In the genomic region with DNA sequence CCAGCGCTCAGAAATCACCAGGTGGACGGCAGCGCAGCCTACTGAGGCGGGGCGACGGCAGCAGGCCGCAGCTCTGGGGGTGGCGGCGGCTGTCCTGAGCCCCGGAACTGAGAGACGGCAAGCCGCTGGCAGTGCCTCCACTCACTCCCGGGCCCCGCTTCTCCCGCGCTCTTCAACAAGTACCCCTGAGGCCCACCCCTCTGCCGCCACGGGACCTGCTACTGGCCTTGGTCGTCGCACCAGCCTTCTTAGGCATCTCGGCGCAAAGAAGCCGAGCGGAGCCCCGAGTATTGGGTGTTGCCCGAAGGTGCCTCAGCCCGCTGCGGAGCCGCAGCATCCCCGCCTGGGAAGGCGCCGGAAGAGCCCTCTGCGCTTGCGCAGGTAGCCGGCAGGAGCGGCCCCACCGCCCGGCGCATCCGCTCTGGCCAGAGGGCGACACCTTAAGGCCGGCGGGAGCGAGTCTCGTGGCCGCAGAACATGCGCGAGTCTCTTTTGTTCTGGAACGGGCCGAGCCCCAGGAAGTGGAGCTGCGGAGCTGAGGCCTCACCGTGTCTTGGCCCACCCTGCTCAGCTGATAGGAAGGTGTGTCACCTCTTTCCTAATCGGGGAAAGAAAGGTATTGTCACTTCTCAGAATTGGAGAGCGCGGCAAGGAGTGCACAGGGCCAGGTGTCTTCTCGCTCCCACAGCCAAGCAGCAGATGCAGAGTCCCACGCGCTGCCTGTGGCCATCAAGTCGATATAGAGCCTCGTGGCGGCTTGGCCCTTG, we compare ENCODE assay signal across 8 cellular contexts. TPM values are rescaled to one million over a fixed set of nuclear protein-coding genes. Genes with fewer than 3 reads are reported as not detected.
DNase-seq lines count a peak whose midpoint lies in the region; ATAC-seq, FAIRE-seq and TF ChIP-seq lines count a peak whose summit lies in the region.

Gene C15orf40 (minus strand): TSS at position 369 of the 767 bp plus-strand sequence. CDS start 32 bp downstream, at position 337.

- DNase-seq in G401 (ENCODE audit: low spot score): peak; percentile 89
- DNase-seq in H54 (ENCODE audit: insufficient read length, low spot score): peak; percentile 77
- DNase-seq in LNCaP clone FGC (ENCODE audit: low read depth): peak; percentile 72
- peak; percentile 96 for DNase-seq in RWPE2 (ENCODE audit: low spot score)
- DNase-seq in activated effector memory CD4-positive, alpha-beta T cell treated with Interleukin-2 at 50 U/mL for 16 hours: peak; percentile 83
- DNase-seq in fibroblast of the aortic adventitia (ENCODE audit: low read depth): peak; percentile 89

- H3K27me3 Mint-ChIP-seq in nephron (ENCODE audit: low read depth): no peaks in the 10 kb centered on the region
- no peaks in the 10 kb centered on the region for H3K27me3 Mint-ChIP-seq in stimulated activated naive CD8-positive, alpha-beta T cell treated with anti-CD3 and anti-CD28 coated beads, Interleukin-15, Interleukin-2, amounts not matched to agents 100 ng/mL and 50 ng/mL, for 24 hours

- H3K4me1 Mint-ChIP-seq in nephron: peaks cover 39% of the 10 kb centered on the region
- peaks cover 44% of the 10 kb centered on the region for H3K4me1 Mint-ChIP-seq in stimulated activated naive CD8-positive, alpha-beta T cell treated with anti-CD3 and anti-CD28 coated beads, Interleukin-15, Interleukin-2, amounts not matched to agents 100 ng/mL and 50 ng/mL, for 24 hours (ENCODE audit: low read depth)

- peak within 1 kb of the TSS; percentile 97 to 100 (median 98) for H3K4me3 Mint-ChIP-seq in nephron
- H3K4me3 Mint-ChIP-seq in stimulated activated naive CD8-positive, alpha-beta T cell treated with anti-CD3 and anti-CD28 coated beads, Interleukin-15, Interleukin-2, amounts not matched to agents 100 ng/mL and 50 ng/mL, for 24 hours: peak within 1 kb of the TSS; percentile 92

- in situ Hi-C loops in G401 (cut with HindIII; ENCODE audit: low sequenced_read_pairs): no loop called here

- peak within 1 kb of the TSS; percentile 97 for H3K4me3 ChIP-seq in LNCaP clone FGC (ENCODE audit: low read depth, low read length)
- peak within 1 kb of the TSS; percentile 85 for H3K4me3 ChIP-seq in RWPE2 (ENCODE audit: severe bottlenecking)
- peak within 1 kb of the TSS; percentile 100 for H3K4me3 ChIP-seq in fibroblast of the aortic adventitia (ENCODE audit: low read depth, low read length)

- peak within 1 kb of the TSS; percentile 56 for H3K27ac ChIP-seq in RWPE2 (ENCODE audit: poor library complexity, severe bottlenecking)

- no peaks in the 10 kb centered on the region for H3K9me3 ChIP-seq in RWPE2 (ENCODE audit: severe bottlenecking)

- H3K27ac Mint-ChIP-seq in nephron: peak within 1 kb of the TSS; percentile 88 to 97 (median 95)
- H3K27ac Mint-ChIP-seq in stimulated activated naive CD8-positive, alpha-beta T cell treated with anti-CD3 and anti-CD28 coated beads, Interleukin-15, Interleukin-2, amounts not matched to agents 100 ng/mL and 50 ng/mL, for 24 hours: peak within 1 kb of the TSS; percentile 93

- H3K9me3 Mint-ChIP-seq in nephron: no peaks in the 10 kb centered on the region
- peaks cover 14% of the 10 kb centered on the region for H3K9me3 Mint-ChIP-seq in stimulated activated naive CD8-positive, alpha-beta T cell treated with anti-CD3 and anti-CD28 coated beads, Interleukin-15, Interleukin-2, amounts not matched to agents 100 ng/mL and 50 ng/mL, for 24 hours

- peaks cover 45% of the 10 kb centered on the region for H3K36me3 Mint-ChIP-seq in nephron (ENCODE audit: low read depth)
- peaks cover 51% of the 10 kb centered on the region for H3K36me3 Mint-ChIP-seq in stimulated activated naive CD8-positive, alpha-beta T cell treated with anti-CD3 and anti-CD28 coated beads, Interleukin-15, Interleukin-2, amounts not matched to agents 100 ng/mL and 50 ng/mL, for 24 hours (ENCODE audit: low read depth)

- TF ChIP-seq POLR2A in H54 (IDR thresholded peaks at IDR 0.05; ENCODE audit: low read depth, low read length): peak; percentile 63; the same call in 1 of the 2 replicates

- FAIRE-seq in H54 (lab: Jason Lieb, UNC): no peak

- peaks cover 39% of the 10 kb centered on the region for H3K36me3 ChIP-seq in RWPE2 (ENCODE audit: low read depth)

- peak; percentile 92 for ATAC-seq in RWPE2 (ENCODE audit: low read depth)

- TF ChIP-seq CTCF in LNCaP clone FGC (IDR thresholded peaks at IDR 0.05; ENCODE audit: control insufficient read depth, extremely low read depth, insufficient read depth): peak; percentile 98
- TF ChIP-seq CTCF in RWPE2 (IDR thresholded peaks at IDR 0.05; ENCODE audit: poor library complexity, severe bottlenecking): peak; percentile 99
- peak; percentile 66 for TF ChIP-seq CTCF in fibroblast of the aortic adventitia (IDR thresholded peaks at IDR 0.05; ENCODE audit: insufficient read depth, low read length)
- peak; percentile 54 to 56 (median 55) for TF ChIP-seq CTCF in nephron (IDR thresholded peaks at IDR 0.05; ENCODE audit: unreplicated experiment in 3 of 3)

- no peaks in the 10 kb centered on the region for H3K27me3 ChIP-seq in RWPE2 (ENCODE audit: insufficient read depth, poor library complexity, severe bottlenecking)

- peaks cover 14% of the 10 kb centered on the region for H3K4me1 ChIP-seq in RWPE2 (ENCODE audit: insufficient read depth, poor library complexity, severe bottlenecking)

RNA-seq across cellular contexts. Expression of gene C15orf40, which starts in this region (rescaled TPM):
- 15.7 and 21.2 TPM in 2 replicates for total RNA-seq in G401 (2014; rRNA removed; shearing (Covaris generic))
- total RNA-seq in fibroblast of the aortic adventitia (ENCODE audit: low replicate concordance): 15.8 and 22.5 TPM in 2 replicates

Comparison
In these comparisons a context has a peak if more than half of its experiments do, and no peak if none do; other contexts are left out.
1. Peak in every context shown above with its lines: DNase-seq, ATAC-seq, H3K4me3 ChIP-seq and H3K27ac ChIP-seq.